2 cellular contexts compared by ENCODE assay signal in the genomic region with DNA sequence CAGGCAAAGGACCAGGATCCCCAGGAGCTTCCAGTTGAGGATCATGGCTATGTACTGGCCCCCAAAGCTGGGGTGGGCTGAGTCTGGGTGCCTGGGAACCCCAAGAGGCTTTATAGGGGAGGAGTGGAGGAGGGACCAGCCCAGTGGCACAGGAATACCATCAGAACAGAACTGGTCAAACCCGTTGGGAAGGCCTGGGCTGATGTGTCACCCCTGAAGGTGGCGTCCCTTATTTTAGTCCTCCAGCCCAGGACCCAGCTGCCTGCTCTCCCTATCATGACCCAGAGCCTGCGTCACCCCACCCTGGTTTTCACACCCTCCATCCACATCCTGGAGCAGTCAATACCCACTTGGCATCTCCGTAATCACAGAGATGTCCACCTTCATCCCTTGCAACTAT.
TF ChIP-seq lines count a peak whose summit lies in the region.

A gene (minus strand): TSS at position 85 of the 400 bp plus-strand sequence. CDS start 40 bp downstream, at position 45.

TF ChIP-seq in SK-N-SH, 30 proteins besides CTCF, POLR2A, EP300 and RAD21 (continued from another document):
- TF ChIP-seq, protein P1, sequence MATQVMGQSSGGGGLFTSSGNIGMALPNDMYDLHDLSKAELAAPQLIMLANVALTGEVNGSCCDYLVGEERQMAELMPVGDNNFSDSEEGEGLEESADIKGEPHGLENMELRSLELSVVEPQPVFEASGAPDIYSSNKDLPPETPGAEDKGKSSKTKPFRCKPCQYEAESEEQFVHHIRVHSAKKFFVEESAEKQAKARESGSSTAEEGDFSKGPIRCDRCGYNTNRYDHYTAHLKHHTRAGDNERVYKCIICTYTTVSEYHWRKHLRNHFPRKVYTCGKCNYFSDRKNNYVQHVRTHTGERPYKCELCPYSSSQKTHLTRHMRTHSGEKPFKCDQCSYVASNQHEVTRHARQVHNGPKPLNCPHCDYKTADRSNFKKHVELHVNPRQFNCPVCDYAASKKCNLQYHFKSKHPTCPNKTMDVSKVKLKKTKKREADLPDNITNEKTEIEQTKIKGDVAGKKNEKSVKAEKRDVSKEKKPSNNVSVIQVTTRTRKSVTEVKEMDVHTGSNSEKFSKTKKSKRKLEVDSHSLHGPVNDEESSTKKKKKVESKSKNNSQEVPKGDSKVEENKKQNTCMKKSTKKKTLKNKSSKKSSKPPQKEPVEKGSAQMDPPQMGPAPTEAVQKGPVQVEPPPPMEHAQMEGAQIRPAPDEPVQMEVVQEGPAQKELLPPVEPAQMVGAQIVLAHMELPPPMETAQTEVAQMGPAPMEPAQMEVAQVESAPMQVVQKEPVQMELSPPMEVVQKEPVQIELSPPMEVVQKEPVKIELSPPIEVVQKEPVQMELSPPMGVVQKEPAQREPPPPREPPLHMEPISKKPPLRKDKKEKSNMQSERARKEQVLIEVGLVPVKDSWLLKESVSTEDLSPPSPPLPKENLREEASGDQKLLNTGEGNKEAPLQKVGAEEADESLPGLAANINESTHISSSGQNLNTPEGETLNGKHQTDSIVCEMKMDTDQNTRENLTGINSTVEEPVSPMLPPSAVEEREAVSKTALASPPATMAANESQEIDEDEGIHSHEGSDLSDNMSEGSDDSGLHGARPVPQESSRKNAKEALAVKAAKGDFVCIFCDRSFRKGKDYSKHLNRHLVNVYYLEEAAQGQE (IDR thresholded peaks at IDR 0.05; ENCODE audit: low read depth, low read length) = no peak
- no peak for TF ChIP-seq RXRA (IDR thresholded peaks at IDR 0.05; ENCODE audit: borderline replicate concordance, low read depth)
- no peak for TF ChIP-seq JUND (IDR thresholded peaks at IDR 0.05)
- no peak for TF ChIP-seq YY1 (IDR thresholded peaks at IDR 0.05; ENCODE audit: low read depth)
- TF ChIP-seq MXI1 (IDR thresholded peaks at IDR 0.05; ENCODE audit: low read depth, low read length) = no peak
- TF ChIP-seq FOXM1 (IDR thresholded peaks at IDR 0.05; ENCODE audit: low read depth) = no peak
- TF ChIP-seq, protein P2, sequence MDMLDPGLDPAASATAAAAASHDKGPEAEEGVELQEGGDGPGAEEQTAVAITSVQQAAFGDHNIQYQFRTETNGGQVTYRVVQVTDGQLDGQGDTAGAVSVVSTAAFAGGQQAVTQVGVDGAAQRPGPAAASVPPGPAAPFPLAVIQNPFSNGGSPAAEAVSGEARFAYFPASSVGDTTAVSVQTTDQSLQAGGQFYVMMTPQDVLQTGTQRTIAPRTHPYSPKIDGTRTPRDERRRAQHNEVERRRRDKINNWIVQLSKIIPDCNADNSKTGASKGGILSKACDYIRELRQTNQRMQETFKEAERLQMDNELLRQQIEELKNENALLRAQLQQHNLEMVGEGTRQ (IDR thresholded peaks at IDR 0.05; ENCODE audit: borderline replicate concordance, low read depth, low read length) = no peak
- TF ChIP-seq NRF1 (IDR thresholded peaks at IDR 0.05; ENCODE audit: low read depth, low read length) = no peak
- TF ChIP-seq POLR2AphosphoS5 (IDR thresholded peaks at IDR 0.05; ENCODE audit: low read depth, low read length) = no peak
- TF ChIP-seq SMC3 (IDR thresholded peaks at IDR 0.05; ENCODE audit: low read depth, low read length) = no peak
- no peak for TF ChIP-seq RCOR1 (IDR thresholded peaks at IDR 0.05; ENCODE audit: low read length)
- no peak for TF ChIP-seq NFIC (IDR thresholded peaks at IDR 0.05; ENCODE audit: borderline replicate concordance)
- TF ChIP-seq, protein P3, sequence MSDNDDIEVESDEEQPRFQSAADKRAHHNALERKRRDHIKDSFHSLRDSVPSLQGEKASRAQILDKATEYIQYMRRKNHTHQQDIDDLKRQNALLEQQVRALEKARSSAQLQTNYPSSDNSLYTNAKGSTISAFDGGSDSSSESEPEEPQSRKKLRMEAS (IDR thresholded peaks at IDR 0.05; ENCODE audit: low read depth) = no peak
- TF ChIP-seq FOSL2 (IDR thresholded peaks at IDR 0.05; ENCODE audit: borderline replicate concordance, low read depth) = no peak
- TF ChIP-seq ELF1 (IDR thresholded peaks at IDR 0.05) = no peak
- TF ChIP-seq EZH2phosphoT487 (IDR thresholded peaks at IDR 0.05; ENCODE audit: borderline replicate concordance, low read depth) = no peak
- TF ChIP-seq, protein P4, sequence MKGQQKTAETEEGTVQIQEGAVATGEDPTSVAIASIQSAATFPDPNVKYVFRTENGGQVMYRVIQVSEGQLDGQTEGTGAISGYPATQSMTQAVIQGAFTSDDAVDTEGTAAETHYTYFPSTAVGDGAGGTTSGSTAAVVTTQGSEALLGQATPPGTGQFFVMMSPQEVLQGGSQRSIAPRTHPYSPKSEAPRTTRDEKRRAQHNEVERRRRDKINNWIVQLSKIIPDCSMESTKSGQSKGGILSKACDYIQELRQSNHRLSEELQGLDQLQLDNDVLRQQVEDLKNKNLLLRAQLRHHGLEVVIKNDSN (IDR thresholded peaks at IDR 0.05; ENCODE audit: borderline replicate concordance, low read depth) = no peak
- TF ChIP-seq, protein P5, sequence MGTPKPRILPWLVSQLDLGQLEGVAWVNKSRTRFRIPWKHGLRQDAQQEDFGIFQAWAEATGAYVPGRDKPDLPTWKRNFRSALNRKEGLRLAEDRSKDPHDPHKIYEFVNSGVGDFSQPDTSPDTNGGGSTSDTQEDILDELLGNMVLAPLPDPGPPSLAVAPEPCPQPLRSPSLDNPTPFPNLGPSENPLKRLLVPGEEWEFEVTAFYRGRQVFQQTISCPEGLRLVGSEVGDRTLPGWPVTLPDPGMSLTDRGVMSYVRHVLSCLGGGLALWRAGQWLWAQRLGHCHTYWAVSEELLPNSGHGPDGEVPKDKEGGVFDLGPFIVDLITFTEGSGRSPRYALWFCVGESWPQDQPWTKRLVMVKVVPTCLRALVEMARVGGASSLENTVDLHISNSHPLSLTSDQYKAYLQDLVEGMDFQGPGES (IDR thresholded peaks at IDR 0.05; ENCODE audit: low read depth, low read length) = no peak
- TF ChIP-seq RFX5 (IDR thresholded peaks at IDR 0.05; ENCODE audit: low read length) = no peak
TF ChIP-seq in SK-N-SH: peak in this region for 0.

TF ChIP-seq in SK-N-SH treated with all-trans-retinoic acid at 6 μM for 48 hours, 23 proteins besides CTCF, POLR2A, EP300 and RAD21 (continued from another document):
- TF ChIP-seq, protein P6, sequence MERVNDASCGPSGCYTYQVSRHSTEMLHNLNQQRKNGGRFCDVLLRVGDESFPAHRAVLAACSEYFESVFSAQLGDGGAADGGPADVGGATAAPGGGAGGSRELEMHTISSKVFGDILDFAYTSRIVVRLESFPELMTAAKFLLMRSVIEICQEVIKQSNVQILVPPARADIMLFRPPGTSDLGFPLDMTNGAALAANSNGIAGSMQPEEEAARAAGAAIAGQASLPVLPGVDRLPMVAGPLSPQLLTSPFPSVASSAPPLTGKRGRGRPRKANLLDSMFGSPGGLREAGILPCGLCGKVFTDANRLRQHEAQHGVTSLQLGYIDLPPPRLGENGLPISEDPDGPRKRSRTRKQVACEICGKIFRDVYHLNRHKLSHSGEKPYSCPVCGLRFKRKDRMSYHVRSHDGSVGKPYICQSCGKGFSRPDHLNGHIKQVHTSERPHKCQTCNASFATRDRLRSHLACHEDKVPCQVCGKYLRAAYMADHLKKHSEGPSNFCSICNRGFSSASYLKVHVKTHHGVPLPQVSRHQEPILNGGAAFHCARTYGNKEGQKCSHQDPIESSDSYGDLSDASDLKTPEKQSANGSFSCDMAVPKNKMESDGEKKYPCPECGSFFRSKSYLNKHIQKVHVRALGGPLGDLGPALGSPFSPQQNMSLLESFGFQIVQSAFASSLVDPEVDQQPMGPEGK (CRISPR knock-in tag; IDR thresholded peaks at IDR 0.05; ENCODE audit: borderline replicate concordance) = no peak
- no peak for TF ChIP-seq ZFP3 (CRISPR knock-in tag; IDR thresholded peaks at IDR 0.05)
- no peak for TF ChIP-seq TOX (CRISPR knock-in tag; IDR thresholded peaks at IDR 0.05; ENCODE audit: borderline replicate concordance)
- TF ChIP-seq, protein P7, sequence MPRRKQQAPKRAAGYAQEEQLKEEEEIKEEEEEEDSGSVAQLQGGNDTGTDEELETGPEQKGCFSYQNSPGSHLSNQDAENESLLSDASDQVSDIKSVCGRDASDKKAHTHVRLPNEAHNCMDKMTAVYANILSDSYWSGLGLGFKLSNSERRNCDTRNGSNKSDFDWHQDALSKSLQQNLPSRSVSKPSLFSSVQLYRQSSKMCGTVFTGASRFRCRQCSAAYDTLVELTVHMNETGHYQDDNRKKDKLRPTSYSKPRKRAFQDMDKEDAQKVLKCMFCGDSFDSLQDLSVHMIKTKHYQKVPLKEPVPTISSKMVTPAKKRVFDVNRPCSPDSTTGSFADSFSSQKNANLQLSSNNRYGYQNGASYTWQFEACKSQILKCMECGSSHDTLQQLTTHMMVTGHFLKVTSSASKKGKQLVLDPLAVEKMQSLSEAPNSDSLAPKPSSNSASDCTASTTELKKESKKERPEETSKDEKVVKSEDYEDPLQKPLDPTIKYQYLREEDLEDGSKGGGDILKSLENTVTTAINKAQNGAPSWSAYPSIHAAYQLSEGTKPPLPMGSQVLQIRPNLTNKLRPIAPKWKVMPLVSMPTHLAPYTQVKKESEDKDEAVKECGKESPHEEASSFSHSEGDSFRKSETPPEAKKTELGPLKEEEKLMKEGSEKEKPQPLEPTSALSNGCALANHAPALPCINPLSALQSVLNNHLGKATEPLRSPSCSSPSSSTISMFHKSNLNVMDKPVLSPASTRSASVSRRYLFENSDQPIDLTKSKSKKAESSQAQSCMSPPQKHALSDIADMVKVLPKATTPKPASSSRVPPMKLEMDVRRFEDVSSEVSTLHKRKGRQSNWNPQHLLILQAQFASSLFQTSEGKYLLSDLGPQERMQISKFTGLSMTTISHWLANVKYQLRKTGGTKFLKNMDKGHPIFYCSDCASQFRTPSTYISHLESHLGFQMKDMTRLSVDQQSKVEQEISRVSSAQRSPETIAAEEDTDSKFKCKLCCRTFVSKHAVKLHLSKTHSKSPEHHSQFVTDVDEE (CRISPR knock-in tag; IDR thresholded peaks at IDR 0.05) = no peak
- no peak for TF ChIP-seq GLIS3 (CRISPR knock-in tag; IDR thresholded peaks at IDR 0.05)
- no peak for TF ChIP-seq CSDC2 (CRISPR knock-in tag; IDR thresholded peaks at IDR 0.05)
- TF ChIP-seq, protein P8, sequence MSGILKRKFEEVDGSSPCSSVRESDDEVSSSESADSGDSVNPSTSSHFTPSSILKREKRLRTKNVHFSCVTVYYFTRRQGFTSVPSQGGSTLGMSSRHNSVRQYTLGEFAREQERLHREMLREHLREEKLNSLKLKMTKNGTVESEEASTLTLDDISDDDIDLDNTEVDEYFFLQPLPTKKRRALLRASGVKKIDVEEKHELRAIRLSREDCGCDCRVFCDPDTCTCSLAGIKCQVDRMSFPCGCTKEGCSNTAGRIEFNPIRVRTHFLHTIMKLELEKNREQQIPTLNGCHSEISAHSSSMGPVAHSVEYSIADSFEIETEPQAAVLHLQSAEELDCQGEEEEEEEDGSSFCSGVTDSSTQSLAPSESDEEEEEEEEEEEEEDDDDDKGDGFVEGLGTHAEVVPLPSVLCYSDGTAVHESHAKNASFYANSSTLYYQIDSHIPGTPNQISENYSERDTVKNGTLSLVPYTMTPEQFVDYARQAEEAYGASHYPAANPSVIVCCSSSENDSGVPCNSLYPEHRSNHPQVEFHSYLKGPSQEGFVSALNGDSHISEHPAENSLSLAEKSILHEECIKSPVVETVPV (CRISPR knock-in tag; IDR thresholded peaks at IDR 0.05) = no peak
- TF ChIP-seq ZNF565 (CRISPR knock-in tag; conservative IDR thresholded peaks at IDR 0.05; ENCODE audit: low read depth) = no peak
TF ChIP-seq in SK-N-SH treated with all-trans-retinoic acid at 6 μM for 48 hours: peak in this region for 0.
